29 cellular contexts compared by ENCODE assay signal in genomic region chr4:14711259-14711658, GRCh38.
"Had no signal": no experiment of that assay in that cellular context is flagged by ENCODE, and none has a peak within 500 bp of the region (broad histone marks: within the 10 kb centered on the region; RNA-seq: fewer than 3 reads in every experiment).

No MANE protein-coding gene starts in this region.

- H3K9me3 ChIP-seq: ascending aorta had no signal

- DNase-seq: activated CD4-positive, alpha-beta memory T cell treated with anti-CD3 and anti-CD28 coated beads, Interleukin-2, amount 10 ng/mL, durations not matched to agents 7 days and 5 days; activated CD4-positive, alpha-beta T cell treated with anti-CD3 and anti-CD28 coated beads for 1 hour; activated CD4-positive, alpha-beta T cell treated with anti-CD3 and anti-CD28 coated beads for 36 hours; activated CD4-positive, alpha-beta T cell treated with anti-CD3 and anti-CD28 coated beads for 48 hours; activated CD4-positive, alpha-beta T cell treated with anti-CD3 and anti-CD28 coated beads, Interleukin-2, amount 10 ng/mL, durations not matched to agents 7 days and 5 days; activated CD4-positive, alpha-beta T cell treated with anti-CD3 and anti-CD28 coated beads, Interleukin-2, amount 50 U/mL, for 48 hours; activated CD4-positive, CD25-positive, alpha-beta regulatory T cell; activated CD8-positive, alpha-beta memory T cell treated with anti-CD3 and anti-CD28 coated beads for 24 hours; activated CD8-positive, alpha-beta memory T cell treated with anti-CD3 and anti-CD28 coated beads, Interleukin-2, amount 10 ng/mL, durations not matched to agents 7 days and 5 days; activated CD8-positive, alpha-beta memory T cell treated with anti-CD3 and anti-CD28 coated beads, Interleukin-2, amount 50 U/mL, for 48 hours; activated CD8-positive, alpha-beta T cell treated with anti-CD3 and anti-CD28 coated beads, Interleukin-2, amount 10 ng/mL, durations not matched to agents 7 days and 5 days; activated effector memory CD4-positive, alpha-beta T cell treated with Interleukin-2 at 50 U/mL for 16 hours; activated gamma-delta T cell; activated naive CD4-positive, alpha-beta T cell treated with anti-CD3 and anti-CD28 coated beads, Interleukin-2, amount 10 ng/mL, durations not matched to agents 7 days and 5 days; activated naive CD4-positive, alpha-beta T cell treated with Interleukin-2 at 50 U/mL for 16 hours; activated naive CD8-positive, alpha-beta T cell treated with anti-CD3 and anti-CD28 coated beads, Interleukin-2, amount 10 ng/mL, durations not matched to agents 7 days and 5 days; activated naive CD8-positive, alpha-beta T cell treated with anti-CD3 and anti-CD28 coated beads, Interleukin-2, amount 50 U/mL, for 24 hours; activated T-cell treated with anti-CD3 and anti-CD28 coated beads, Interleukin-2, amount 50 U/mL, for 24 hours; activated T-cell treated with anti-CD3 and anti-CD28 coated beads, Interleukin-2, amount 50 U/mL, for 48 hours; amygdala; anterior cingulate cortex; central memory CD4-positive, alpha-beta T cell; T-helper 1 cell; T-helper 2 cell; T-helper 9 cell; WERI-Rb-1 had no signal

- ATAC-seq: activated CD4-positive, alpha-beta T cell treated with anti-CD3 and anti-CD28 coated beads for 36 hours; activated CD4-positive, CD25-positive, alpha-beta regulatory T cell treated with anti-CD3 and anti-CD28 coated beads, Interleukin-2, amount 50 U/mL, for 24 hours; activated CD8-positive, alpha-beta memory T cell treated with anti-CD3 and anti-CD28 coated beads, Interleukin-2, amount 10 ng/mL, durations not matched to agents 7 days and 5 days; activated CD8-positive, alpha-beta T cell treated with anti-CD3 and anti-CD28 coated beads, Interleukin-2, amount 10 ng/mL, durations not matched to agents 7 days and 5 days; activated naive CD8-positive, alpha-beta T cell treated with anti-CD3 and anti-CD28 coated beads, Interleukin-2, amount 50 U/mL, for 24 hours; WTC11 had no signal

- H3K27me3 ChIP-seq: ascending aorta had no signal

- H3K27ac ChIP-seq: ascending aorta, WERI-Rb-1 had no signal

- H3K4me3 ChIP-seq: ascending aorta had no signal

- H3K36me3 ChIP-seq: ascending aorta, WERI-Rb-1 had no signal

- H3K4me1 ChIP-seq: ascending aorta had no signal
